In genomic region chr12:71407732-71408131, GRCh38 we compare ENCODE assay signal across 27 cellular contexts.
"Had no signal": no experiment of that assay in that cellular context is flagged by ENCODE, and none has a peak within 500 bp of the region (broad histone marks: within the 10 kb centered on the region; RNA-seq: fewer than 3 reads in every experiment).

No MANE protein-coding gene starts in this region.

- H3K36me3 ChIP-seq: stomach, suprapubic skin, thoracic aorta, thyroid gland, tibial artery, tibial nerve, transverse colon, upper lobe of left lung, upper lobe of right lung, uterus, vagina had no signal

- H3K4me1 ChIP-seq: stomach, suprapubic skin, testis, thyroid gland, tibial artery, tibial nerve, transverse colon, upper lobe of left lung, upper lobe of right lung, uterus, vagina had no signal

- ATAC-seq: stimulated activated effector memory CD8-positive, alpha-beta T cell treated with anti-CD3 and anti-CD28 coated beads, Interleukin-12 subunit alpha, Interleukin-12 subunit beta, amount 100 ng/mL, for 72 hours; stimulated activated memory B cell treated with anti-CD40 and anti-IgM and Interleukin-4, amounts not matched to agents 10 μg/mL and 1 μg/mL and 100 μg/mL, for 72 hours; stimulated activated naive B cell treated with anti-CD40 and anti-IgM and Interleukin-4, amounts not matched to agents 10 μg/mL and 1 μg/mL and 100 μg/mL, for 72 hours; stimulated activated naive CD8-positive, alpha-beta T cell treated with anti-CD3 and anti-CD28 coated beads, Interleukin-15, amount 100 ng/mL, for 72 hours; stimulated activated naive CD8-positive, alpha-beta T cell treated with anti-CD3 and anti-CD28 coated beads, Interleukin-15, Interleukin-2, amounts not matched to agents 100 U/mL and 50 U/mL, for 24 hours; upper lobe of right lung had no signal

- FAIRE-seq: urothelium cell line had no signal

- H3K27ac ChIP-seq: stomach, suprapubic skin, testis, thoracic aorta, thyroid gland, tibial artery, tibial nerve, transverse colon, upper lobe of left lung, upper lobe of right lung, uterus, vagina had no signal

- H3K9me3 ChIP-seq: testis, thyroid gland, upper lobe of right lung, uterus, vagina had no signal

- H3K27me3 ChIP-seq: suprapubic skin, testis, thyroid gland, tibial artery, tibial nerve, transverse colon, upper lobe of left lung, upper lobe of right lung, uterus, vagina had no signal

- DNase-seq: stimulated activated CD4-positive, alpha-beta T cell treated with anti-CD3 and anti-CD28 coated beads, Interleukin-2, amount 100 ng/mL, for 48 hours; stimulated activated CD4-positive, alpha-beta T cell treated with anti-CD3 and anti-CD28 coated beads, Interleukin-4, amount 100 ng/mL, for 1 hour; stimulated activated CD4-positive, alpha-beta T cell treated with anti-CD3 and anti-CD28 coated beads, Interleukin-4, amount 100 ng/mL, for 24 hours; stimulated activated CD4-positive, alpha-beta T cell treated with anti-CD3 and anti-CD28 coated beads, Interleukin-4, amount 100 ng/mL, for 4 hours; stimulated activated CD8-positive, alpha-beta memory T cell treated with anti-CD3 and anti-CD28 coated beads, Interleukin-4, amount 100 ng/mL, for 48 hours; stimulated activated naive B cell treated with anti-CD40 and anti-IgM and Interleukin-4, amounts not matched to agents 10 μg/mL and 1 μg/mL and 100 μg/mL, for 72 hours; stimulated activated naive CD4-positive, alpha-beta T cell; stimulated activated naive CD4-positive, alpha-beta T cell treated with Interleukin-2 at 50 U/mL for 16 hours; stimulated activated naive CD8-positive, alpha-beta T cell treated with anti-CD3 and anti-CD28 coated beads, Interleukin-15, amount 100 ng/mL, for 72 hours; stimulated activated naive CD8-positive, alpha-beta T cell treated with anti-CD3 and anti-CD28 coated beads, Interleukin-15, Interleukin-2, amounts not matched to agents 100 U/mL and 50 U/mL, for 24 hours; stomach; substantia nigra; testis; thyroid gland; tibial artery; transverse colon; trophoblast cell; upper lobe of left lung; upper lobe of right lung; uterus had no signal

- H3K4me3 ChIP-seq: stomach, suprapubic skin, testis, thoracic aorta, thyroid gland, tibial artery, tibial nerve, transverse colon, upper lobe of left lung, upper lobe of right lung, uterus, vagina had no signal
